In genomic region chr10:96910488-96911395, GRCh38 we compare ENCODE assay signal across 8 cellular contexts.
DNase-seq lines count a peak whose midpoint lies in the region; ATAC-seq, FAIRE-seq and TF ChIP-seq lines count a peak whose summit lies in the region.

No MANE protein-coding gene starts in this region.

- H3K4me1 Mint-ChIP-seq in CD14-positive monocyte, result peaks cover 9% of the 10 kb centered on the region
- H3K4me1 Mint-ChIP-seq in nephron progenitor cell, result no peaks in the 10 kb centered on the region

- peaks cover 16% of the 10 kb centered on the region for H3K79me2 ChIP-seq in PC-3 (ENCODE audit: low read length)

- 0 out of 2 replicates have a peak, but pooled peaks cover 6% of the 10 kb centered on the region for H3K4me1 ChIP-seq in PC-3 (ENCODE audit: insufficient read depth, low read length)

- ATAC-seq in PC-3, result no peak; the same call in 1 of the 2 replicates
- ATAC-seq in GM18519 (IDR thresholded peaks at IDR 0.05; ENCODE audit: low FRiP score, unreplicated experiment), result no peak
- ATAC-seq in GM21723 (IDR thresholded peaks at IDR 0.05; ENCODE audit: unreplicated experiment), result no peak

- no peaks in the 10 kb centered on the region for H3K9me3 Mint-ChIP-seq in CD14-positive monocyte
- H3K9me3 Mint-ChIP-seq in nephron progenitor cell, result no peaks in the 10 kb centered on the region

- H3K4me3 Mint-ChIP-seq in CD14-positive monocyte (no peak overlapping the region), nephron progenitor cell (no peak overlapping the region)

- no peak overlapping the region for H2AFZ ChIP-seq in PC-3 (ENCODE audit: low read length)

- no peak for TF ChIP-seq POLR2A in erythroblast (IDR thresholded peaks at IDR 0.05; ENCODE audit: low read length)

- H3K36me3 Mint-ChIP-seq in CD14-positive monocyte, result peaks cover 46 to 69% of the 10 kb centered on the region in 2 donors
- peaks cover 62% of the 10 kb centered on the region for H3K36me3 Mint-ChIP-seq in nephron progenitor cell (ENCODE audit: low read depth)

- H3K27ac Mint-ChIP-seq in CD14-positive monocyte, result no peak overlapping the region
- no peak overlapping the region for H3K27ac Mint-ChIP-seq in nephron progenitor cell

- no peaks in the 10 kb centered on the region for H3K9me2 ChIP-seq in PC-3 (replicated peaks; ENCODE audit: low read length)

- no peak overlapping the region for H3K4me2 ChIP-seq in PC-3 (ENCODE audit: low read length)

- TF ChIP-seq CTCF in CD14-positive monocyte (IDR thresholded peaks at IDR 0.05), result peak; percentile 86
- TF ChIP-seq CTCF in PC-3 (conservative IDR thresholded peaks at IDR 0.05; ENCODE audit: low read depth, low read length), result peak; percentile 73
- peak; percentile 69 for TF ChIP-seq CTCF in nephron progenitor cell (IDR thresholded peaks at IDR 0.05)

- DNase-seq in CD14-positive monocyte (ENCODE audit: low spot score) (no peak), GM18507 (ENCODE audit: extremely low spot score, insufficient read length, low read depth) (peak; percentile 40), PC-3 (peak; percentile 63), erythroblast (lab: John Stamatoyannopoulos, UW) (peak; percentile 74 to 86), nephron progenitor cell (peak; percentile 6)
- DNase-seq in activated CD4-positive, alpha-beta T cell treated with anti-CD3 and anti-CD28 coated beads, Interleukin-2, amount 50 U/mL, for 4 hours, result no peak

- CTCF ChIA-PET in PC-3 (lab: Charles Lee), result no interaction called here

- no peaks in the 10 kb centered on the region for H3K27me3 ChIP-seq in PC-3 (ENCODE audit: low read length)

- no peak overlapping the region for H3K9ac ChIP-seq in PC-3 (ENCODE audit: low read length)

- peak; percentile 77 for FAIRE-seq in GM18507 (lab: Jason Lieb, UNC)

- H3K9me3 ChIP-seq in PC-3 (ENCODE audit: low read length), result no peaks in the 10 kb centered on the region

- no peak overlapping the region for H3K27ac ChIP-seq in PC-3 (ENCODE audit: low read length)

- no peak overlapping the region for H3K4me3 ChIP-seq in PC-3 (ENCODE audit: low read length)

- no TSS peak for BruUV-seq in PC-3 (replicated peaks; lab: Mats Ljungman, UMichigan)

- intact Hi-C loops in CD14-positive monocyte (cut with micrococcal nuclease), result no loop called here
- intact Hi-C loops in PC-3 (cut with micrococcal nuclease), result no loop called here

- H3F3A ChIP-seq in PC-3 (ENCODE audit: low read length, unreplicated experiment), result no peaks in the 10 kb centered on the region

- H3K36me3 ChIP-seq in PC-3 (ENCODE audit: low read depth, low read length), result no peaks in the 10 kb centered on the region

- POLR2A ChIA-PET in PC-3 (lab: Charles Lee; ENCODE audit: unreplicated experiment), result no interaction called here

- H4K20me1 ChIP-seq in PC-3 (ENCODE audit: low read length), result 0 out of 2 replicates have a peak, but pooled peaks cover 1% of the 10 kb centered on the region

- H3K27me3 Mint-ChIP-seq in CD14-positive monocyte (ENCODE audit: low read depth in 3 of 3), result peaks cover 0 to 2% (median 0%) of the 10 kb centered on the region in 3 donors
- H3K27me3 Mint-ChIP-seq in nephron progenitor cell (ENCODE audit: low read depth, poor library complexity), result no peaks in the 10 kb centered on the region

Comparison
In these comparisons a context has a peak if more than half of its experiments do, and no peak if none do; other contexts are left out.
1. DNase-seq: peak in GM18507 (single experiment), PC-3 (single experiment), erythroblast (2 of 2) and nephron progenitor cell (single experiment); none in CD14-positive monocyte (single experiment) and activated CD4-positive, alpha-beta T cell treated with anti-CD3 and anti-CD28 coated beads, Interleukin-2, amount 50 U/mL, for 4 hours (0 of 2).
2. Peak in every context shown above with its lines, with median percentiles within 50 percentile points of each other: CTCF ChIP-seq.